ENCODE assay signal across 8 cellular contexts in the genomic region with DNA sequence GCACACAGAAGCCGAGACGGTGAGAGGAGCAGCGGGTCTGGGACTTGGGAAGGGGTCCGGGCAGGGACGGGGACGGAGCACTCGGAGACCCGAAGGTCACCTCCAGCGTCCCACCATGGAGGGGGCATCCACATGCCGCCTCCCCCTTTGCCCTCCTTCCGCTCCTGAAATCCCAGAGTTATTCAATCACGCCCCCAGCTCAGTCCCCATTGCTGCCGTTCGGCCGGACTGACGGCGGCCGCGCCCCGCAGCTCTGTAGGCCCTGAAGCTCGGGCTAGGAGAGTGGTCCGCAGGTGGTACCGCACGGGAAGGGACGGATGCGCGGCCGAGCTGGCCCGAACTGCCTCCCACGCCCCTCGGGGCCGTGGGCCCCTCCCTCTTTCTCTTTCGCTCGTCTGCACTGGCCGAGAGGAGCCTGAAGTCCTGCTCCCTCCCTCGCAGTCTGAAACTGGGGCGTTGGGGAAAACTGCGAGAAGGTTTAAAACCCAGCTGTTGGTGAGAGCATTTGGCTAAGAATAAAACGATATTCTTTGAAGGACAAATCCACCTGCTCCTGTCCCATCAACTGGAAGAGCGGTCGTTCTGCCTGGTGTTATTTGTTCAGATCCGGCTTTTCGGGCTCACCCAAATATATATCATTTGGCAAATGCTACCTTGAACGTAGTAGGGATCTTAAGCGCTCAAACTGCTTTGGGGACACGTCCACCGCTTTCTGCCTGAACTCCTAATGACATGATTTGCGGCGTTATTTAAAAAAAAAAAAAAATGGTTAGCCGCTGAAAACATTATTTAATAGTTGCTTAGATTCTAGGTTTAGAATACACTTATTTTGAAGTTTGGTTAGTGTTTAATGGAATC. TPM values are rescaled to one million over a fixed set of nuclear protein-coding genes. Genes with fewer than 3 reads are reported as not detected.
DNase-seq lines count a peak whose midpoint lies in the region; ATAC-seq, FAIRE-seq and TF ChIP-seq lines count a peak whose summit lies in the region.

No MANE protein-coding gene starts in this region.

- H3K27ac ChIP-seq in ACC112 (ENCODE audit: low read depth, low read length) (peak overlapping the region; percentile 70), endothelial cell of umbilical vein (ENCODE audit: insufficient read depth, low read depth, low read length) (peak overlapping the region; percentile 89)

- TF ChIP-seq CTCF in endothelial cell of umbilical vein (IDR thresholded peaks at IDR 0.05; ENCODE audit: extremely low read depth in 1 of 2, insufficient read depth in 1 of 2, low read depth in 1 of 2, low read length in 2 of 2) (no peak), mesothelial cell of epicardium (IDR thresholded peaks at IDR 0.05; ENCODE audit: unreplicated experiment) (no peak)

- CTCF ChIA-PET in endothelial cell of umbilical vein (lab: Charles Lee): interaction anchor here (0.7 to 3.1 kb wide), 24 partner anchors 10 to 211 kb away, joined by 3 to 78 read pairs (median 4); a partner anchor contains a TSS

- H3K9ac ChIP-seq in endothelial cell of umbilical vein (replicated peaks; ENCODE audit: extremely low read depth, insufficient read depth, low read length): peak overlapping the region; percentile 99

- dilution Hi-C loops in endothelial cell of umbilical vein (cut with MboI; ENCODE audit: extremely low pct_ligation_motif_present, low sequenced_read_pairs): no loop called here

- peak overlapping the region; percentile 100 for H3K27ac Mint-ChIP-seq in mesothelial cell of epicardium

- H2AFZ ChIP-seq in ACC112 (ENCODE audit: low read length, unreplicated experiment) (peak overlapping the region; percentile 12), endothelial cell of umbilical vein (ENCODE audit: low read depth, low read length) (peak overlapping the region; percentile 61)

- TSS peak; percentile 32 for BruUV-seq in endothelial cell of umbilical vein (replicated peaks; lab: Mats Ljungman, UMichigan)

- POLR2A ChIA-PET in endothelial cell of umbilical vein (lab: Charles Lee): interaction anchor here (0.9 to 4.8 kb wide), 12 partner anchors 10 to 123 kb away, joined by 3 to 54 read pairs (median 6); a partner anchor contains a TSS

- no peaks in the 10 kb centered on the region for H3K9me3 Mint-ChIP-seq in mesothelial cell of epicardium

- H3K27me3 Mint-ChIP-seq in mesothelial cell of epicardium (ENCODE audit: low read depth): no peaks in the 10 kb centered on the region

- peak; percentile 67 for FAIRE-seq in endothelial cell of umbilical vein (lab: Jason Lieb, UNC)

- H3K9me3 ChIP-seq in endothelial cell of umbilical vein (replicated peaks; ENCODE audit: control insufficient read depth, insufficient read depth, low read length): no peaks in the 10 kb centered on the region

- intact Hi-C loops in endothelial cell of umbilical vein (cut with micrococcal nuclease): loop anchor here (1.0 to 2.0 kb wide), 5 partner anchors 20 to 210 kb away; a partner anchor contains a TSS

- H3K4me3 Mint-ChIP-seq in mesothelial cell of epicardium: peak overlapping the region; percentile 97

- H3K9me1 ChIP-seq in endothelial cell of umbilical vein (replicated peaks; ENCODE audit: control insufficient read depth, extremely low read depth, insufficient read depth, low read length): no peaks in the 10 kb centered on the region

- no peak for TF ChIP-seq POLR2A in endothelial cell of umbilical vein (IDR thresholded peaks at IDR 0.05; ENCODE audit: low read depth, low read length)

- no peaks in the 10 kb centered on the region for H4K20me1 ChIP-seq in endothelial cell of umbilical vein (replicated peaks; ENCODE audit: control insufficient read depth, extremely low read depth, insufficient read depth, low read length)

- no peaks in the 10 kb centered on the region for H3K36me3 Mint-ChIP-seq in mesothelial cell of epicardium

- H3K4me2 ChIP-seq in endothelial cell of umbilical vein (ENCODE audit: insufficient read depth, low read length): peak overlapping the region; percentile 69

- no peaks in the 10 kb centered on the region for H3K27me3 ChIP-seq in ACC112 (ENCODE audit: insufficient read depth, low read length)
- no peaks in the 10 kb centered on the region for H3K27me3 ChIP-seq in endothelial cell of umbilical vein (ENCODE audit: control insufficient read depth in 2 of 2, insufficient read depth in 2 of 2, low read length in 2 of 2)

- H3K79me2 ChIP-seq in ACC112 (ENCODE audit: control insufficient read depth, insufficient read depth, low read length, unreplicated experiment) (peaks cover 60% of the 10 kb centered on the region), endothelial cell of umbilical vein (ENCODE audit: control insufficient read depth, insufficient read depth, low read length) (peaks cover 51% of the 10 kb centered on the region)

- H3K4me1 ChIP-seq in ACC112 (ENCODE audit: control insufficient read depth, insufficient read depth, low read length, unreplicated experiment) (peaks cover 42% of the 10 kb centered on the region), endothelial cell of umbilical vein (ENCODE audit: control insufficient read depth, extremely low read depth, insufficient read depth, low read length) (peaks cover 32% of the 10 kb centered on the region)

- peaks cover 49% of the 10 kb centered on the region for H3K4me1 Mint-ChIP-seq in mesothelial cell of epicardium

- DNase-seq in NCI-H460 (ENCODE audit: extremely low read depth, low read depth) (peak; percentile 31), endothelial cell of umbilical vein (ENCODE audit: low read depth, low spot score) (peak; percentile 86), mesothelial cell of epicardium (ENCODE audit: low spot score in 2 of 2, unreplicated experiment in 2 of 2) (peak; percentile 58 to 74)
- DNase-seq in activated CD8-positive, alpha-beta memory T cell treated with anti-CD3 and anti-CD28 coated beads for 4 hours (ENCODE audit: low read depth in 2 of 2): peak; percentile 18 to 19
- peak; percentile 12 to 16 for DNase-seq in stimulated activated CD8-positive, alpha-beta memory T cell treated with anti-CD3 and anti-CD28 coated beads, Interleukin-15, amount 100 ng/mL, for 4 hours (ENCODE audit: low read depth in 2 of 2)

- peak; percentile 29 for ATAC-seq in GM18520 (IDR thresholded peaks at IDR 0.05; ENCODE audit: unreplicated experiment)
- peak; percentile 51 for ATAC-seq in HG03066 (IDR thresholded peaks at IDR 0.05; ENCODE audit: low read depth, unreplicated experiment)

- H3K36me3 ChIP-seq in ACC112 (ENCODE audit: insufficient read depth, low read length) (no peaks in the 10 kb centered on the region), endothelial cell of umbilical vein (ENCODE audit: control insufficient read depth in 2 of 2, extremely low read depth in 1 of 2, insufficient read depth in 2 of 2, low read length in 2 of 2) (no peaks in the 10 kb centered on the region)

- H3K4me3 ChIP-seq in ACC112 (ENCODE audit: low read depth, low read length) (peak overlapping the region; percentile 83), endothelial cell of umbilical vein (replicated peaks in 1 of 3; ENCODE audit: insufficient read depth in 1 of 3, low read depth in 1 of 3, low read length in 3 of 3) (peak overlapping the region; percentile 81 to 94 (median 86))

TF ChIP-seq in endothelial cell of umbilical vein, 7 proteins besides CTCF, POLR2A, EP300 and RAD21:
- TF ChIP-seq JUN (IDR thresholded peaks at IDR 0.05; ENCODE audit: borderline replicate concordance, insufficient read depth, insufficient read length, low read depth): no peak
- TF ChIP-seq EZH2 (IDR thresholded peaks at IDR 0.05; ENCODE audit: borderline replicate concordance, low read depth, low read length, severe bottlenecking): no peak
- TF ChIP-seq, protein P1, sequence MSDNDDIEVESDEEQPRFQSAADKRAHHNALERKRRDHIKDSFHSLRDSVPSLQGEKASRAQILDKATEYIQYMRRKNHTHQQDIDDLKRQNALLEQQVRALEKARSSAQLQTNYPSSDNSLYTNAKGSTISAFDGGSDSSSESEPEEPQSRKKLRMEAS (IDR thresholded peaks at IDR 0.05; ENCODE audit: insufficient read depth, insufficient read length): no peak
- TF ChIP-seq FOS (IDR thresholded peaks at IDR 0.05; ENCODE audit: borderline replicate concordance, insufficient read depth, low read length): no peak
- no peak for TF ChIP-seq MYC (IDR thresholded peaks at IDR 0.05; ENCODE audit: low read depth, low read length)
- TF ChIP-seq GATA2 (IDR thresholded peaks at IDR 0.05; ENCODE audit: insufficient read depth, insufficient read length, low read depth, low read length): no peak

RNA-seq across cellular contexts. Expression of a gene that starts 0.7 kb away (rescaled TPM):
- 60.7 and 65.9 TPM in 2 replicates for total RNA-seq in NCI-H460 (2014; rRNA removed; shearing (Covaris generic))
- 37.6 and 44.0 TPM in 2 replicates for polyA plus RNA-seq in NCI-H460 (2014; cell fraction: nucleus; rRNA removed)
- total RNA-seq in endothelial cell of umbilical vein (60.2 and 66.0 TPM in 2 replicates), mesothelial cell of epicardium (52.8 to 53.3 TPM (median 53.1 TPM) in 3 replicates)
- polyA plus RNA-seq in endothelial cell of umbilical vein: 24.4 and 29.1 TPM in 2 replicates
- 33.9 and 37.3 TPM in 2 replicates for polyA plus RNA-seq in endothelial cell of umbilical vein (2011; cell fraction: cytosol; rRNA removed)
- polyA plus RNA-seq in endothelial cell of umbilical vein (2011; cell fraction: nucleus; rRNA removed): 42.4 and 56.8 TPM in 2 replicates
- polyA plus RNA-seq in endothelial cell of umbilical vein (2012): 46.6 and 56.1 TPM in 2 replicates
- polyA minus RNA-seq in endothelial cell of umbilical vein: 44.6 and 46.5 TPM in 2 replicates
- 16.1 TPM for polyA minus RNA-seq in endothelial cell of umbilical vein (2011; cell fraction: cytosol; rRNA and poly(A)+ RNA removed)
- 30.4 and 44.7 TPM in 2 replicates for polyA minus RNA-seq in endothelial cell of umbilical vein (2011; cell fraction: nucleus; rRNA and poly(A)+ RNA removed)

RNA-seq across cellular contexts. Expression of a gene that starts 51.9 kb away (rescaled TPM):
- total RNA-seq in NCI-H460 (2014; rRNA removed; shearing (Covaris generic)): 93.2 and 112 TPM in 2 replicates
- 58.8 and 84.9 TPM in 2 replicates for polyA plus RNA-seq in NCI-H460 (2014; cell fraction: nucleus; rRNA removed)
- total RNA-seq in endothelial cell of umbilical vein: 180 and 194 TPM in 2 replicates
- polyA plus RNA-seq in endothelial cell of umbilical vein: 39.3 and 61.1 TPM in 2 replicates
- 69.4 and 70.4 TPM in 2 replicates for polyA plus RNA-seq in endothelial cell of umbilical vein (2011; cell fraction: cytosol; rRNA removed)
- 59.9 and 70.8 TPM in 2 replicates for polyA plus RNA-seq in endothelial cell of umbilical vein (2011; cell fraction: nucleus; rRNA removed)
- polyA plus RNA-seq in endothelial cell of umbilical vein (2012): 112 and 140 TPM in 2 replicates
- polyA minus RNA-seq in endothelial cell of umbilical vein: 89.8 and 95.8 TPM in 2 replicates
- 40.7 TPM for polyA minus RNA-seq in endothelial cell of umbilical vein (2011; cell fraction: cytosol; rRNA and poly(A)+ RNA removed)
- 53.6 and 75.2 TPM in 2 replicates for polyA minus RNA-seq in endothelial cell of umbilical vein (2011; cell fraction: nucleus; rRNA and poly(A)+ RNA removed)
- 169 to 178 TPM (median 175 TPM) in 3 replicates for total RNA-seq in mesothelial cell of epicardium

Comparison
In these comparisons a context has a peak if more than half of its experiments do, and no peak if none do; other contexts are left out.
1. Peak in every context shown above with its lines: DNase-seq, ATAC-seq, H3K4me3 ChIP-seq and H3K27ac ChIP-seq.
2. DNase-seq: peak in every context shown above with its lines; median percentile 86 in endothelial cell of umbilical vein; 66 in mesothelial cell of epicardium; 31 in NCI-H460; 18 in activated CD8-positive, alpha-beta memory T cell treated with anti-CD3 and anti-CD28 coated beads for 4 hours; 14 in stimulated activated CD8-positive, alpha-beta memory T cell treated with anti-CD3 and anti-CD28 coated beads, Interleukin-15, amount 100 ng/mL, for 4 hours.